ENCODE assay signal across 20 cellular contexts in genomic region chr3:47028146-47028545, GRCh38.
"Had no signal": no experiment of that assay in that cellular context is flagged by ENCODE, and none has a peak within 500 bp of the region (broad histone marks: within the 10 kb centered on the region; RNA-seq: fewer than 3 reads in every experiment).

No MANE protein-coding gene starts in this region.

- H3K27ac Mint-ChIP-seq: activated naive CD8-positive, alpha-beta T cell treated with anti-CD3 and anti-CD28 coated beads, Interleukin-2, amount 50 U/mL, for 24 hours; stimulated activated effector memory CD8-positive, alpha-beta T cell treated with anti-CD3 and anti-CD28 coated beads, Interleukin-12 subunit alpha, Interleukin-12 subunit beta, amount 100 ng/mL, for 72 hours had no signal

- H3K27ac ChIP-seq: ascending aorta, foreskin keratinocyte, ovary, right lobe of liver, SJSA1, stomach, upper lobe of left lung, WERI-Rb-1 had no signal

- H3K4me3 ChIP-seq: ascending aorta, lung, mucosa of descending colon, ovary, right lobe of liver, SJSA1, stomach, upper lobe of left lung had no signal

- H3K9me3 Mint-ChIP-seq: activated naive CD8-positive, alpha-beta T cell treated with anti-CD3 and anti-CD28 coated beads, Interleukin-2, amount 50 U/mL, for 24 hours; naive B cell; stimulated activated effector memory CD8-positive, alpha-beta T cell treated with anti-CD3 and anti-CD28 coated beads, Interleukin-12 subunit alpha, Interleukin-12 subunit beta, amount 100 ng/mL, for 72 hours had no signal

- H3K4me1 ChIP-seq: ascending aorta, SJSA1 had no signal

- H3K36me3 Mint-ChIP-seq: naive B cell had no signal

- H3K27me3 ChIP-seq: ascending aorta, foreskin keratinocyte, ovary, right lobe of liver, SJSA1, stomach, upper lobe of left lung had no signal

- DNase-seq: activated CD4-positive, alpha-beta T cell treated with anti-CD3 and anti-CD28 coated beads for 1 hour; activated naive CD4-positive, alpha-beta T cell treated with Interleukin-2 at 50 U/mL for 16 hours; activated naive CD8-positive, alpha-beta T cell treated with anti-CD3 and anti-CD28 coated beads, Interleukin-2, amount 50 U/mL, for 24 hours; foreskin keratinocyte; glutamatergic neuron; hypothalamus; islet precursor cell; mucosa of descending colon; naive B cell; ovary; right lobe of liver; small intestine; stimulated activated CD4-positive, alpha-beta T cell treated with anti-CD3 and anti-CD28 coated beads, Interleukin-4, amount 100 ng/mL, for 24 hours; stomach; upper lobe of left lung; WERI-Rb-1 had no signal

- H3K4me3 Mint-ChIP-seq: activated naive CD8-positive, alpha-beta T cell treated with anti-CD3 and anti-CD28 coated beads, Interleukin-2, amount 50 U/mL, for 24 hours; stimulated activated effector memory CD8-positive, alpha-beta T cell treated with anti-CD3 and anti-CD28 coated beads, Interleukin-12 subunit alpha, Interleukin-12 subunit beta, amount 100 ng/mL, for 72 hours had no signal

- ATAC-seq: activated naive CD8-positive, alpha-beta T cell treated with anti-CD3 and anti-CD28 coated beads, Interleukin-2, amount 50 U/mL, for 24 hours; foreskin keratinocyte; mucosa of descending colon; stimulated activated effector memory CD8-positive, alpha-beta T cell treated with anti-CD3 and anti-CD28 coated beads, Interleukin-12 subunit alpha, Interleukin-12 subunit beta, amount 100 ng/mL, for 72 hours had no signal

- H3K27me3 Mint-ChIP-seq: activated naive CD8-positive, alpha-beta T cell treated with anti-CD3 and anti-CD28 coated beads, Interleukin-2, amount 50 U/mL, for 24 hours; naive B cell had no signal

- H3K9me3 ChIP-seq: ascending aorta, mucosa of descending colon, ovary, right lobe of liver, SJSA1, stomach, upper lobe of left lung had no signal

- H3K36me3 ChIP-seq: ascending aorta, ovary, right lobe of liver had no signal
